In genomic region chr6:100633096-100633766, GRCh38 we compare ENCODE assay signal across 10 cellular contexts.
DNase-seq lines count a peak whose midpoint lies in the region; ATAC-seq and TF ChIP-seq lines count a peak whose summit lies in the region.
"Had no signal": no experiment of that assay in that cellular context is flagged by ENCODE, and none has a peak within 500 bp of the region (broad histone marks: within the 10 kb centered on the region; RNA-seq: fewer than 3 reads in every experiment).

No MANE protein-coding gene starts in this region.

- in situ Hi-C loops in gastrocnemius medialis (cut with MboI; ENCODE audit: low sequenced_read_pairs in 4 of 4): no loop called here

- peak overlapping the region; percentile 92 for H3K27ac ChIP-seq in mesodermal cell (ENCODE audit: low read depth, low read length, severe bottlenecking)
- H3K27ac ChIP-seq in gastrocnemius medialis: no peak overlapping the region
- H3K27ac ChIP-seq: KMS-11 had no signal

- DNase-seq in AG20443 (ENCODE audit: low spot score): peak; percentile 68
- peak; percentile 95 for DNase-seq in M059J (ENCODE audit: low read depth)
- peak; percentile 31 to 84 for DNase-seq in dermis microvascular lymphatic vessel endothelial cell (ENCODE audit: low read depth in 2 of 2)
- DNase-seq in AML-193 (lab: John Stamatoyannopoulos, UW): no peak
- DNase-seq in activated CD8-positive, alpha-beta memory T cell treated with anti-CD3 and anti-CD28 coated beads, Interleukin-2, amount 50 U/mL, for 4 hours: no peak
- DNase-seq in gastrocnemius medialis: no peak
- DNase-seq in activated naive CD4-positive, alpha-beta T cell treated with Interleukin-2 at 50 U/mL for 16 hours: no peak
- DNase-seq: activated effector memory CD4-positive, alpha-beta T cell treated with anti-CD3 and anti-CD28 coated beads, Interleukin-2, amount 50 U/mL, for 16 hours had no signal

- ATAC-seq in gastrocnemius medialis: no peak

- H3K4me1 ChIP-seq in mesodermal cell (ENCODE audit: control insufficient read depth, insufficient read depth, low read length, poor library complexity, severe bottlenecking): no peaks in the 10 kb centered on the region
- H3K4me1 ChIP-seq in gastrocnemius medialis: no peaks in the 10 kb centered on the region

- no peak overlapping the region for H3K4me3 ChIP-seq in mesodermal cell (ENCODE audit: extremely low read depth, insufficient read depth, low read length, poor library complexity, severe bottlenecking)
- no peak overlapping the region for H3K4me3 ChIP-seq in gastrocnemius medialis

- intact Hi-C loops in gastrocnemius medialis (cut with DNase I; ENCODE audit: low total_unique reads): no loop called here

- H3K27me3 ChIP-seq in gastrocnemius medialis: no peaks in the 10 kb centered on the region

- no peak for TF ChIP-seq POLR2A in gastrocnemius medialis (IDR thresholded peaks at IDR 0.05)

- TF ChIP-seq CTCF in gastrocnemius medialis (IDR thresholded peaks at IDR 0.05 in 4 of 5, conservative IDR thresholded peaks at IDR 0.05 in 1 of 5): no peak

- 85 to 89% methylated on average over 5 to 7 of the region's 9 CpGs for WGBS in mesodermal cell (ENCODE audit: insufficient coverage in 2 of 2), 2 experiments

- H3K36me3 ChIP-seq in mesodermal cell (ENCODE audit: control insufficient read depth, insufficient read depth, low read length): peaks cover 25% of the 10 kb centered on the region
- peaks cover 0 to 16% of the 10 kb centered on the region in 2 donors for H3K36me3 ChIP-seq in gastrocnemius medialis

- H3K9me3 ChIP-seq in mesodermal cell (ENCODE audit: control insufficient read depth, low read length): no peaks in the 10 kb centered on the region
- no peaks in the 10 kb centered on the region for H3K9me3 ChIP-seq in gastrocnemius medialis

Comparison
In these comparisons a context has a peak if more than half of its experiments do, and no peak if none do; other contexts are left out.
1. DNase-seq: peak in AG20443 (single experiment), M059J (single experiment) and dermis microvascular lymphatic vessel endothelial cell (2 of 2); none in AML-193 (0 of 2), activated CD8-positive, alpha-beta memory T cell treated with anti-CD3 and anti-CD28 coated beads, Interleukin-2, amount 50 U/mL, for 4 hours (single experiment), gastrocnemius medialis (0 of 2) and activated naive CD4-positive, alpha-beta T cell treated with Interleukin-2 at 50 U/mL for 16 hours (single experiment).